7 cellular contexts compared by ENCODE assay signal in genomic region chr18:60178224-60178623, GRCh38.
DNase-seq lines count a peak whose midpoint lies in the region; ATAC-seq, FAIRE-seq and TF ChIP-seq lines count a peak whose summit lies in the region.
"Not testable (repeated sequence)": the region's sequence is repeated elsewhere in the genome, so short reads cannot be mapped to it uniquely, and the experiment has no call there.

No MANE protein-coding gene starts in this region.

- not testable (repeated sequence) for TF ChIP-seq POLR2A in A549 (IDR thresholded peaks at IDR 0.05; ENCODE audit: low read length); K562 (conservative IDR thresholded peaks at IDR 0.05); HepG2 (IDR thresholded peaks at IDR 0.05; ENCODE audit: insufficient read depth in 1 of 2, low read depth in 2 of 2, low read length in 2 of 2); testis (IDR thresholded peaks at IDR 0.05)

- not testable (repeated sequence) for H3K4ac ChIP-seq in mesenchymal stem cell (ENCODE audit: low read depth in 1 of 2, low read length in 2 of 2)

- FAIRE-seq in A549 (lab: Jason Lieb, UNC); K562 (lab: Jason Lieb, UNC); HepG2 (lab: Jason Lieb, UNC): not testable (repeated sequence)

- POLR2A ChIA-PET in A549 (lab: Yijun Ruan, JAX); WTC11 (lab: Charles Lee); K562 (lab: Yijun Ruan, JAX); HepG2 (lab: Yijun Ruan, JAX): not testable (repeated sequence)

- not testable (repeated sequence) for H3K9ac ChIP-seq in K562 (ENCODE audit: insufficient read depth in 1 of 2, low read depth in 2 of 2, low read length in 2 of 2); HepG2 (ENCODE audit: insufficient read depth, low read depth, low read length); mesenchymal stem cell (ENCODE audit: low read length)

- WGBS in A549 (ENCODE audit: missing lambda C conversion rate): 62% methylated on average over 5 of the region's 6 CpGs
- 13% methylated on average over 6 of the region's 6 CpGs for WGBS in K562 (ENCODE audit: insufficient coverage, low coverage, missing lambda C conversion rate)
- 59% methylated on average over 4 of the region's 6 CpGs for WGBS in HepG2 (ENCODE audit: low lambda C conversion rate)
- WGBS in mesenchymal stem cell: 90% methylated on average over 6 of the region's 6 CpGs
- 88 to 89% methylated on average over 5 to 6 of the region's 6 CpGs for WGBS in testis, 2 donors

- H3K79me2 ChIP-seq in K562 (ENCODE audit: control insufficient read depth, insufficient read depth, low read length); HepG2 (ENCODE audit: insufficient read depth, low read length): not testable (repeated sequence)

- TF ChIP-seq RAD21 in A549 (conservative IDR thresholded peaks at IDR 0.05 in 1 of 2, IDR thresholded peaks at IDR 0.05 in 1 of 2); K562 (CRISPR knock-in tag; conservative IDR thresholded peaks at IDR 0.05 in 1 of 2, IDR thresholded peaks at IDR 0.05 in 1 of 2); HepG2 (CRISPR knock-in tag; IDR thresholded peaks at IDR 0.05): not testable (repeated sequence)

- H3K9me3 Mint-ChIP-seq in WTC11: peaks cover 12% of the 10 kb centered on the region

- CTCF ChIA-PET in A549 (lab: Yijun Ruan, JAX); WTC11 (lab: Charles Lee); K562 (lab: Yijun Ruan, JAX; ENCODE audit: low intra/inter-chr PET ratio); HepG2 (lab: Yijun Ruan, JAX; ENCODE audit: low intra/inter-chr PET ratio, low total read pairs): not testable (repeated sequence)

- H3K27ac Mint-ChIP-seq in WTC11: not testable (repeated sequence)

- H3K4me2 ChIP-seq in A549; K562 (ENCODE audit: insufficient read depth, low read length); HepG2 (ENCODE audit: low read depth, low read length); mesenchymal stem cell (ENCODE audit: low read length, poor library complexity, severe bottlenecking): not testable (repeated sequence)

- H4K20me1 ChIP-seq in K562 (replicated peaks; ENCODE audit: control insufficient read depth, insufficient read depth, low read length); HepG2 (ENCODE audit: insufficient read depth, low read length): not testable (repeated sequence)

- not testable (repeated sequence) for H2BK5ac ChIP-seq in mesenchymal stem cell (ENCODE audit: low read depth, low read length, poor library complexity, severe bottlenecking)

- not testable (repeated sequence) for H2BK15ac ChIP-seq in mesenchymal stem cell (ENCODE audit: low read depth, poor library complexity, severe bottlenecking)

- H3K27me3 Mint-ChIP-seq in WTC11 (ENCODE audit: low read depth): not testable (repeated sequence)

- not testable (repeated sequence) for H3K4me3 Mint-ChIP-seq in WTC11

- H2AK5ac ChIP-seq in mesenchymal stem cell (ENCODE audit: low read length, severe bottlenecking): not testable (repeated sequence)

- not testable (repeated sequence) for H3K18ac ChIP-seq in mesenchymal stem cell (ENCODE audit: low read depth in 1 of 2, low read length in 2 of 2)

- not testable (repeated sequence) for H3K36me3 ChIP-seq in K562 (ENCODE audit: control insufficient read depth, insufficient read depth, low read length); HepG2 (replicated peaks in 1 of 2; ENCODE audit: control insufficient read depth in 1 of 2, insufficient read depth in 2 of 2, low read length in 2 of 2); mesenchymal stem cell (ENCODE audit: control insufficient read depth in 1 of 2, insufficient read depth in 2 of 2, low read depth in 1 of 2, low read length in 2 of 2); testis (ENCODE audit: low read depth, missing control alignments)

- H2AFZ ChIP-seq in K562 (ENCODE audit: low read depth, low read length); HepG2 (ENCODE audit: low read length); mesenchymal stem cell (ENCODE audit: low read depth, low read length): not testable (repeated sequence)

- not testable (repeated sequence) for H3K4me1 Mint-ChIP-seq in WTC11

- ATAC-seq in A549, WTC11, K562, HepG2: not testable (repeated sequence)

- not testable (repeated sequence) for H3K4me1 ChIP-seq in A549; K562 (replicated peaks in 1 of 2; ENCODE audit: control insufficient read depth in 2 of 2, insufficient read depth in 2 of 2, low read length in 2 of 2); HepG2 (ENCODE audit: insufficient read depth, low read length); mesenchymal stem cell (ENCODE audit: control insufficient read depth, insufficient read depth, low read depth, low read length); testis

- in situ Hi-C loops in K562 (cut with MboI); HepG2 (cut with HindIII; ENCODE audit: extremely low pct_ligation_motif_present, low pct_unique_long_range_greater_than_20kb): not testable (repeated sequence)

- not testable (repeated sequence) for H3K27ac ChIP-seq in A549; K562 (ENCODE audit: extremely low read depth, low read depth, low read length); HepG2 (ENCODE audit: extremely low read length, insufficient read depth, low read length); mesenchymal stem cell (ENCODE audit: low read length, poor library complexity, severe bottlenecking); testis

- TF ChIP-seq EP300 in A549 (IDR thresholded peaks at IDR 0.05); K562 (IDR thresholded peaks at IDR 0.05; ENCODE audit: low read length); HepG2 (IDR thresholded peaks at IDR 0.05; ENCODE audit: low read depth in 2 of 2, low read length in 2 of 2); HepG2 (CRISPR knock-in tag; IDR thresholded peaks at IDR 0.05; ENCODE audit: borderline replicate concordance): not testable (repeated sequence)

- not testable (repeated sequence) for H3K4me3 ChIP-seq in A549; K562; HepG2 (replicated peaks in 1 of 3; ENCODE audit: insufficient read depth in 1 of 3, low read depth in 2 of 3, low read length in 3 of 3); mesenchymal stem cell (ENCODE audit: insufficient read depth in 1 of 2, low read depth in 1 of 2, low read length in 2 of 2)
- peak overlapping the region; percentile 1 to 22 for H3K4me3 ChIP-seq in testis

- H3K14ac ChIP-seq in mesenchymal stem cell (ENCODE audit: low read length in 2 of 2): not testable (repeated sequence)

- not testable (repeated sequence) for H4K91ac ChIP-seq in mesenchymal stem cell (ENCODE audit: low read length)

- not testable (repeated sequence) for DNase-seq in A549 (ENCODE audit: low read depth in 1 of 2, low spot score in 1 of 2); WTC11 (ENCODE audit: low spot score); K562 (ENCODE audit: extremely low read depth in 1 of 4, low spot score in 3 of 4); HepG2 (ENCODE audit: low spot score); mesenchymal stem cell
- DNase-seq in NAMALWA (ENCODE audit: low spot score) (peak; percentile 15), testis (peak; percentile 67)

- not testable (repeated sequence) for H2BK120ac ChIP-seq in mesenchymal stem cell (ENCODE audit: low read depth, low read length)

- H4K8ac ChIP-seq in mesenchymal stem cell (ENCODE audit: low read length): peak overlapping the region; percentile 42

- H3K79me1 ChIP-seq in mesenchymal stem cell (replicated peaks; ENCODE audit: low read length, poor library complexity, severe bottlenecking): not testable (repeated sequence)

- H3K9me3 ChIP-seq in A549; K562 (replicated peaks; ENCODE audit: control insufficient read depth, insufficient read depth, low read depth, low read length); HepG2 (ENCODE audit: low read length); mesenchymal stem cell (ENCODE audit: control insufficient read depth, low read length); testis: not testable (repeated sequence)

- not testable (repeated sequence) for H3K27me3 ChIP-seq in K562 (ENCODE audit: control insufficient read depth in 2 of 2, insufficient read depth in 2 of 2, low read length in 2 of 2); HepG2 (ENCODE audit: control insufficient read depth in 1 of 2, insufficient read depth in 2 of 2, low read length in 2 of 2); mesenchymal stem cell (ENCODE audit: control insufficient read depth in 1 of 2, insufficient read depth in 1 of 2, low read length in 2 of 2); testis

- intact Hi-C loops in K562 (cut with micrococcal nuclease); HepG2 (cut with micrococcal nuclease; ENCODE audit: unreplicated experiment); testis (cut with DNase I; ENCODE audit: low total_unique reads): not testable (repeated sequence)

- not testable (repeated sequence) for H3K9me1 ChIP-seq in K562 (ENCODE audit: control insufficient read depth, insufficient read depth, low read length)

- not testable (repeated sequence) for TF ChIP-seq CTCF in A549 (IDR thresholded peaks at IDR 0.05); WTC11 (IDR thresholded peaks at IDR 0.05); K562 (IDR thresholded peaks at IDR 0.05 in 2 of 3, conservative IDR thresholded peaks at IDR 0.05 in 1 of 3; ENCODE audit: insufficient read depth in 2 of 3, low read depth in 1 of 3, low read length in 3 of 3); HepG2 (CRISPR knock-in tag; IDR thresholded peaks at IDR 0.05); testis (IDR thresholded peaks at IDR 0.05)

- not testable (repeated sequence) for BruUV-seq in K562 (replicated peaks; lab: Mats Ljungman, UMichigan); HepG2 (replicated peaks; lab: Mats Ljungman, UMichigan)

- H3K23ac ChIP-seq in mesenchymal stem cell (ENCODE audit: low read length in 2 of 2): not testable (repeated sequence)

- not testable (repeated sequence) for H2BK12ac ChIP-seq in mesenchymal stem cell (ENCODE audit: low read length in 2 of 2)

- H3K36me3 Mint-ChIP-seq in WTC11: not testable (repeated sequence)
